In genomic region chr6:169162249-169162967, GRCh38 we compare ENCODE assay signal across 18 cellular contexts.
DNase-seq lines count a peak whose midpoint lies in the region; ATAC-seq and TF ChIP-seq lines count a peak whose summit lies in the region.
"Had no signal": no experiment of that assay in that cellular context is flagged by ENCODE, and none has a peak within 500 bp of the region (broad histone marks: within the 10 kb centered on the region; RNA-seq: fewer than 3 reads in every experiment).

No MANE protein-coding gene starts in this region.

- TF ChIP-seq CTCF in AG09309 (IDR thresholded peaks at IDR 0.05; ENCODE audit: control insufficient read depth, insufficient read depth, low read depth, low read length, missing control alignments): no peak
- TF ChIP-seq CTCF in esophagus squamous epithelium (IDR thresholded peaks at IDR 0.05): no peak
- no peak for TF ChIP-seq CTCF in osteoblast (IDR thresholded peaks at IDR 0.05; ENCODE audit: extremely low read depth, low read depth, low read length)

- ATAC-seq in HG03342 (IDR thresholded peaks at IDR 0.05; ENCODE audit: unreplicated experiment): no peak

- H3K36me3 ChIP-seq in MG63 (peaks cover 67% of the 10 kb centered on the region), esophagus squamous epithelium (no peaks in the 10 kb centered on the region), osteoblast (ENCODE audit: insufficient read depth, low read length) (peaks cover 16% of the 10 kb centered on the region)
- H3K36me3 ChIP-seq: sigmoid colon had no signal

- DNase-seq in AG09309 (ENCODE audit: low read depth) (no peak), MG63 (peak; percentile 67), esophagus squamous epithelium (lab: John Stamatoyannopoulos, UW) (no peak), osteoblast (ENCODE audit: insufficient read length, low spot score, missing footprints) (peak; percentile 68), NCI-H1436 treated with DMSO at 0.1 percent for 48 hours (lab: John Stamatoyannopoulos, UW) (no peak), midbrain (lab: John Stamatoyannopoulos, UW) (no peak)
- DNase-seq in activated CD4-positive, alpha-beta T cell treated with anti-CD3 and anti-CD28 coated beads for 48 hours: no peak
- DNase-seq: activated CD4-positive, alpha-beta T cell treated with anti-CD3 and anti-CD28 coated beads for 1 hour; activated naive CD8-positive, alpha-beta T cell treated with anti-CD3 and anti-CD28 coated beads for 36 hours; activated T-cell treated with anti-CD3 and anti-CD28 coated beads for 4 hours; cerebellar nuclear complex; DMS53; hippocampal formation; NCI-H2081; NCI-H748 treated with DMSO at 0.1 percent for 48 hours; stimulated activated naive CD8-positive, alpha-beta T cell treated with anti-CD3 and anti-CD28 coated beads, Interleukin-15, amount 100 ng/mL, for 72 hours had no signal

- H3K4me2 ChIP-seq in osteoblast (ENCODE audit: insufficient read depth, low read length): peak overlapping the region; percentile 1

- intact Hi-C loops in esophagus squamous epithelium (cut with DNase I): no loop called here

- WGBS in esophagus squamous epithelium, 2 donors: 70 to 79% methylated on average over 27 to 29 of the region's 31 CpGs

- H3K4me3 ChIP-seq in AG09309 (ENCODE audit: control insufficient read depth, low read depth, low read length) (peak overlapping the region; percentile 65), MG63 (peak overlapping the region; percentile 57), esophagus squamous epithelium (peak overlapping the region in 1 of 4 donors; percentile 12), osteoblast (ENCODE audit: insufficient read depth, low read length) (no peak overlapping the region)
- H3K4me3 ChIP-seq: sigmoid colon had no signal

- H3K4me1 ChIP-seq in esophagus squamous epithelium (peaks cover 7 to 43% (median 37%) of the 10 kb centered on the region in 3 donors), osteoblast (ENCODE audit: insufficient read depth, low read length) (peaks cover 30% of the 10 kb centered on the region)

- H3K27ac ChIP-seq in esophagus squamous epithelium (peak overlapping the region; percentile 6 to 89 (median 59)), osteoblast (ENCODE audit: low read depth, low read length) (peak overlapping the region; percentile 99)

- H3K27me3 ChIP-seq in MG63: no peaks in the 10 kb centered on the region
- H3K27me3 ChIP-seq in esophagus squamous epithelium: peaks cover 0 to 12% (median 0%) of the 10 kb centered on the region in 4 donors
- H3K27me3 ChIP-seq in osteoblast (ENCODE audit: insufficient read depth, low read length): no peaks in the 10 kb centered on the region
- H3K27me3 ChIP-seq: sigmoid colon had no signal

- H2AFZ ChIP-seq in osteoblast (ENCODE audit: low read length): no peak overlapping the region

- H3K9me3 ChIP-seq in MG63 (peaks cover 38% of the 10 kb centered on the region), esophagus squamous epithelium (no peaks in the 10 kb centered on the region), osteoblast (ENCODE audit: low read depth, low read length) (no peaks in the 10 kb centered on the region)
- H3K9me3 ChIP-seq: sigmoid colon had no signal

- peaks cover 15% of the 10 kb centered on the region for H3K79me2 ChIP-seq in osteoblast (ENCODE audit: insufficient read depth, low read length)

- no peak for TF ChIP-seq POLR2A in esophagus squamous epithelium (IDR thresholded peaks at IDR 0.05)

- H4K20me1 ChIP-seq in osteoblast (ENCODE audit: insufficient read depth, low read length): no peaks in the 10 kb centered on the region

Comparison
In these comparisons a context has a peak if more than half of its experiments do, and no peak if none do; other contexts are left out.
1. DNase-seq: peak in MG63 (single experiment) and osteoblast (single experiment); none in AG09309 (single experiment), esophagus squamous epithelium (single experiment), NCI-H1436 treated with DMSO at 0.1 percent for 48 hours (single experiment), activated CD4-positive, alpha-beta T cell treated with anti-CD3 and anti-CD28 coated beads for 48 hours (single experiment) and midbrain (single experiment).